ENCODE assay signal across 22 cellular contexts in the genomic region with DNA sequence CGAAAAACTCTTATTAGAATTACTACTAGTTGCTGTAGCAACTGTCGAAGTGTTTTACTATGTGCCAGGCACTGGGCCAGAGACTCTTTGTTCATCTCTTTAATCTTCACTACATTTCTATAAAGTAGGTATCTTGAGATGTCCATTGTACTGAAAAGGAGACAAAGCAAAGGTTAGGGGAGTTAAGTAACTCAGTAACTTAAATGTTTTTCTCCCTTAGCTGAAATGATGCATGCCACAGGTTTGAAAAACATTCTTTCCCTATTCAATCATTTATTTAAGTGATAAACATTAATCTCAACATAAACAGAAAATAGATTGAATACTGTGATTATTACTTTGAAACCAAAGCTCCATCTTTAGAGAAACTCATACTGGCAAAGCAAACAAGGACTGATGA.
"Had no signal": no experiment of that assay in that cellular context is flagged by ENCODE, and none has a peak within 500 bp of the region (broad histone marks: within the 10 kb centered on the region; RNA-seq: fewer than 3 reads in every experiment).

No MANE protein-coding gene starts in this region.

- H3K27me3 Mint-ChIP-seq: dendritic cell treated with granulocyte-macrophage colony-stimulating factor and Interleukin-4, amounts not matched to agents 40 ng/mL and 50 ng/mL, for 4 days had no signal

- DNase-seq: cerebellar nuclear complex; colonic mucosa; cortex of kidney; effector CD8-positive, alpha-beta T cell; effector memory CD8-positive, alpha-beta T cell; endodermal cell; erythroblast; esophagus squamous epithelium; foreskin fibroblast; foreskin melanocyte; gastrocnemius medialis; glutamatergic neuron; head of caudate nucleus; heart right ventricle; hippocampal formation; left cardiac atrium; left lung; left ventricle myocardium superior; lower lobe of right lung; mesendoderm; midbrain had no signal

- H3K4me3 Mint-ChIP-seq: dendritic cell treated with granulocyte-macrophage colony-stimulating factor and Interleukin-4, amounts not matched to agents 40 ng/mL and 50 ng/mL, for 4 days; effector memory CD8-positive, alpha-beta T cell; endodermal cell had no signal

- H3K4me1 Mint-ChIP-seq: endodermal cell had no signal

- H3K9me3 Mint-ChIP-seq: effector memory CD8-positive, alpha-beta T cell had no signal

- H3K4me3 ChIP-seq: colonic mucosa, esophagus squamous epithelium, gastrocnemius medialis, heart right ventricle, left lung, lower lobe of right lung had no signal

- H3K27ac Mint-ChIP-seq: dendritic cell treated with granulocyte-macrophage colony-stimulating factor and Interleukin-4, amounts not matched to agents 40 ng/mL and 50 ng/mL, for 4 days; effector memory CD8-positive, alpha-beta T cell; endodermal cell had no signal
